15 cellular contexts compared by ENCODE assay signal in genomic region chr3:58178528-58179234, GRCh38. TPM values are rescaled to one million over a fixed set of nuclear protein-coding genes. Genes with fewer than 3 reads are reported as not detected.
A peak's percentile ranks its signal among the peaks of the same experiment; 100 is the strongest.
DNase-seq lines count a peak whose midpoint lies in the region; ATAC-seq and TF ChIP-seq lines count a peak whose summit lies in the region.
"Had no signal": no experiment of that assay in that cellular context is flagged by ENCODE, and none has a peak within 500 bp of the region (broad histone marks: within the 10 kb centered on the region; RNA-seq: fewer than 3 reads in every experiment).

No MANE protein-coding gene starts in this region.

- ATAC-seq in activated naive CD8-positive, alpha-beta T cell treated with anti-CD3 and anti-CD28 coated beads, Interleukin-2, amount 50 U/mL, for 24 hours, result no peak

- H3K9me3 Mint-ChIP-seq in activated naive CD8-positive, alpha-beta T cell treated with anti-CD3 and anti-CD28 coated beads, Interleukin-2, amount 50 U/mL, for 24 hours, result no peaks in the 10 kb centered on the region
- no peaks in the 10 kb centered on the region for H3K9me3 Mint-ChIP-seq in mesothelial cell of epicardium

- no peaks in the 10 kb centered on the region; a peak in 2 of 22 replicates for H4K20me1 ChIP-seq in BLaER1 treated with 17β-estradiol and CSF1 and Interleukin-3, amounts not matched to agents 10 nM and 100 nM

- H3K4me1 ChIP-seq in BLaER1 treated with 17β-estradiol and CSF1 and Interleukin-3, amounts not matched to agents 10 nM and 100 nM, result peaks cover 4 to 50% (median 21%) of the 10 kb centered on the region in 10 experiments; a peak in 18 of 20 replicates
- H3K4me1 ChIP-seq in HEK293 (ENCODE audit: control insufficient read depth, insufficient read depth, low read length), result no peaks in the 10 kb centered on the region

- peaks cover 14% of the 10 kb centered on the region for H3K27me3 Mint-ChIP-seq in activated naive CD8-positive, alpha-beta T cell treated with anti-CD3 and anti-CD28 coated beads, Interleukin-2, amount 50 U/mL, for 24 hours
- peaks cover 13% of the 10 kb centered on the region for H3K27me3 Mint-ChIP-seq in mesothelial cell of epicardium (ENCODE audit: low read depth)

- peak overlapping the region; percentile 38 for H3K4me3 Mint-ChIP-seq in activated naive CD8-positive, alpha-beta T cell treated with anti-CD3 and anti-CD28 coated beads, Interleukin-2, amount 50 U/mL, for 24 hours
- H3K4me3 Mint-ChIP-seq in mesothelial cell of epicardium, result peak overlapping the region; percentile 68

- CTCF ChIA-PET in HEK293 (lab: Yijun Ruan, JAX), result interaction anchor here (0.5 to 4.8 kb wide), 18 partner anchors 9 to 234 kb away, joined by 3 to 34 read pairs (median 3); no protein-coding TSS in a partner anchor

- H3K4me1 Mint-ChIP-seq in activated naive CD8-positive, alpha-beta T cell treated with anti-CD3 and anti-CD28 coated beads, Interleukin-2, amount 50 U/mL, for 24 hours, result peaks cover 27% of the 10 kb centered on the region
- H3K4me1 Mint-ChIP-seq in mesothelial cell of epicardium, result peaks cover 16% of the 10 kb centered on the region

- H3K9me3 ChIP-seq in BLaER1 treated with 17β-estradiol and CSF1 and Interleukin-3, amounts not matched to agents 10 nM and 100 nM (replicated peaks in 1 of 11), result no peaks in the 10 kb centered on the region
- H3K9me3 ChIP-seq in HEK293 (ENCODE audit: control insufficient read depth, insufficient read depth, low read depth, low read length), result no peaks in the 10 kb centered on the region
- H3K9me3 ChIP-seq: pancreas had no signal

- TF ChIP-seq CTCF in HEK293 (tag by site-specific recombination; IDR thresholded peaks at IDR 0.05) (no peak), mesothelial cell of epicardium (IDR thresholded peaks at IDR 0.05; ENCODE audit: unreplicated experiment) (no peak)

- no peak for DNase-seq in activated naive CD8-positive, alpha-beta T cell treated with anti-CD3 and anti-CD28 coated beads, Interleukin-2, amount 50 U/mL, for 24 hours
- DNase-seq in mesothelial cell of epicardium (ENCODE audit: low spot score in 2 of 2, unreplicated experiment in 2 of 2), result no peak
- DNase-seq in NCI-H524 (lab: John Stamatoyannopoulos, UW), result no peak
- no peak for DNase-seq in UCSD-AML1 (lab: John Stamatoyannopoulos, UW; ENCODE audit: unreplicated experiment)
- no peak for DNase-seq in central memory CD4-positive, alpha-beta T cell
- no peak for DNase-seq in stimulated activated CD4-positive, alpha-beta T cell treated with anti-CD3 and anti-CD28 coated beads, Interleukin-4, amount 100 ng/mL, for 4 hours
- DNase-seq: islet precursor cell; NCI-H1092; NCI-H774; stimulated activated CD4-positive, alpha-beta T cell treated with anti-CD3 and anti-CD28 coated beads, Interleukin-1b, Interleukin-23, amount 100 ng/mL, for 48 hours had no signal

- H3K27ac Mint-ChIP-seq in activated naive CD8-positive, alpha-beta T cell treated with anti-CD3 and anti-CD28 coated beads, Interleukin-2, amount 50 U/mL, for 24 hours, result no peak overlapping the region
- H3K27ac Mint-ChIP-seq in mesothelial cell of epicardium, result no peak overlapping the region

- H3K27ac ChIP-seq in BLaER1 treated with 17β-estradiol and CSF1 and Interleukin-3, amounts not matched to agents 10 nM and 100 nM, result no peak overlapping the region
- H3K27ac ChIP-seq in HEK293 (ENCODE audit: extremely low read depth, low read depth, low read length), result no peak overlapping the region
- H3K27ac ChIP-seq: HL-60, pancreas had no signal

- peak overlapping the region in 9 of 11 experiments; percentile 61 to 94 (median 89); a peak in 16 of 22 replicates for H3K4me2 ChIP-seq in BLaER1 treated with 17β-estradiol and CSF1 and Interleukin-3, amounts not matched to agents 10 nM and 100 nM

- H3K4me3 ChIP-seq in BLaER1 treated with 17β-estradiol and CSF1 and Interleukin-3, amounts not matched to agents 10 nM and 100 nM, result peak overlapping the region in 2 of 10 experiments; percentile 58 to 59; a peak in 4 of 20 replicates
- H3K4me3 ChIP-seq in HEK293 (ENCODE audit: low read depth, low read length), result no peak overlapping the region

- POLR2A ChIA-PET in HEK293 (lab: Yijun Ruan, JAX), result no interaction called here

- 0 out of 22 replicates have a peak overlapping the region, but pooled peaks of 1 of the 11 experiments have one; percentile 68 for H3K9ac ChIP-seq in BLaER1 treated with 17β-estradiol and CSF1 and Interleukin-3, amounts not matched to agents 10 nM and 100 nM

- no peaks in the 10 kb centered on the region for H3K36me3 Mint-ChIP-seq in activated naive CD8-positive, alpha-beta T cell treated with anti-CD3 and anti-CD28 coated beads, Interleukin-2, amount 50 U/mL, for 24 hours (ENCODE audit: low read depth)
- no peaks in the 10 kb centered on the region for H3K36me3 Mint-ChIP-seq in mesothelial cell of epicardium

- H3K36me3 ChIP-seq in BLaER1 treated with 17β-estradiol and CSF1 and Interleukin-3, amounts not matched to agents 10 nM and 100 nM, result no peaks in the 10 kb centered on the region
- H3K36me3 ChIP-seq in HEK293 (ENCODE audit: control insufficient read depth in 2 of 2, insufficient read depth in 1 of 2, low read length in 2 of 2), result no peaks in the 10 kb centered on the region
- H3K36me3 ChIP-seq: pancreas had no signal

- peaks cover 0 to 9% (median 0%) of the 10 kb centered on the region in 11 experiments; a peak in 7 of 22 replicates for H3K27me3 ChIP-seq in BLaER1 treated with 17β-estradiol and CSF1 and Interleukin-3, amounts not matched to agents 10 nM and 100 nM
- H3K27me3 ChIP-seq: pancreas had no signal

TF ChIP-seq in HEK293, 187 proteins besides CTCF, POLR2A, EP300 and RAD21:
- peak; percentile 16; the same call in 1 of the 2 replicates for TF ChIP-seq ZNF623 (tag by site-specific recombination; IDR thresholded peaks at IDR 0.05)
- TF ChIP-seq ZBTB17 (tag by site-specific recombination; IDR thresholded peaks at IDR 0.05), result no peak

RNA-seq across cellular contexts. Expression of gene DNASE1L3, which starts 32.1 kb away (rescaled TPM):
- 0.22 to 0.72 TPM (median 0.53 TPM) in 3 replicates for total RNA-seq in mesothelial cell of epicardium
- total RNA-seq: fibroblast of lung had no signal

RNA-seq across cellular contexts. Expression of gene ABHD6, which starts 58.9 kb away (rescaled TPM):
- 3.3 to 4.9 TPM (median 4.2 TPM) in 3 replicates for total RNA-seq in mesothelial cell of epicardium
